ENCODE assay signal across 12 cellular contexts in genomic region chr1:231139125-231139649, GRCh38. TPM values are rescaled to one million over a fixed set of nuclear protein-coding genes. Genes with fewer than 3 reads are reported as not detected.
DNase-seq lines count a peak whose midpoint lies in the region; ATAC-seq, FAIRE-seq and TF ChIP-seq lines count a peak whose summit lies in the region.
"Had no signal": no experiment of that assay in that cellular context is flagged by ENCODE, and none has a peak within 500 bp of the region (broad histone marks: within the 10 kb centered on the region; RNA-seq: fewer than 3 reads in every experiment).

No MANE protein-coding gene starts in this region.

- no peaks in the 10 kb centered on the region for H3K36me3 ChIP-seq in kidney (ENCODE audit: control insufficient read depth in 1 of 2, insufficient read depth in 2 of 2, low read length in 2 of 2)
- H3K36me3 ChIP-seq: thyroid gland had no signal

- H3K9me3 ChIP-seq in kidney (ENCODE audit: control insufficient read depth in 1 of 2, low read length in 2 of 2) = no peaks in the 10 kb centered on the region
- H3K9me3 ChIP-seq: thyroid gland had no signal

- no peak for TF ChIP-seq CTCF in fibroblast of pulmonary artery (IDR thresholded peaks at IDR 0.05; ENCODE audit: low read length, missing control alignments)
- no peak for TF ChIP-seq CTCF in kidney (IDR thresholded peaks at IDR 0.05; ENCODE audit: borderline replicate concordance, extremely low read depth, insufficient read depth)

- FAIRE-seq in kidney (lab: Jason Lieb, UNC) = no peak

- peak overlapping the region; percentile 0 for H3K27ac Mint-ChIP-seq in activated naive CD8-positive, alpha-beta T cell treated with anti-CD3 and anti-CD28 coated beads, Interleukin-2, amount 50 U/mL, for 24 hours
- H3K27ac Mint-ChIP-seq in activated naive CD8-positive, alpha-beta T cell treated with anti-CD3 and anti-CD28 coated beads for 36 hours = no peak overlapping the region
- H3K27ac Mint-ChIP-seq: nephron had no signal

- ATAC-seq in activated naive CD8-positive, alpha-beta T cell treated with anti-CD3 and anti-CD28 coated beads, Interleukin-2, amount 50 U/mL, for 24 hours = no peak
- ATAC-seq in HG02759 (IDR thresholded peaks at IDR 0.05; ENCODE audit: unreplicated experiment) = no peak

- no peak for DNase-seq in activated naive CD8-positive, alpha-beta T cell treated with anti-CD3 and anti-CD28 coated beads, Interleukin-2, amount 50 U/mL, for 24 hours
- no peak for DNase-seq in activated naive CD8-positive, alpha-beta T cell treated with anti-CD3 and anti-CD28 coated beads for 36 hours
- DNase-seq in SK-MEL-5 (ENCODE audit: low read depth, low spot score) = peak; percentile 83
- DNase-seq in fibroblast of pulmonary artery (ENCODE audit: low read depth) = peak; percentile 90
- DNase-seq in smooth muscle cell of the brain vasculature (ENCODE audit: low read depth, low spot score) = peak; percentile 37
- DNase-seq in kidney = no peak
- no peak for DNase-seq in stimulated activated CD4-positive, alpha-beta T cell treated with anti-CD3 and anti-CD28 coated beads, Interleukin-4, amount 100 ng/mL, for 4 hours
- DNase-seq: NCI-H2171 treated with DMSO at 0.1 percent for 48 hours, thyroid gland had no signal

- H3K36me3 Mint-ChIP-seq in activated naive CD8-positive, alpha-beta T cell treated with anti-CD3 and anti-CD28 coated beads, Interleukin-2, amount 50 U/mL, for 24 hours (ENCODE audit: low read depth) = no peaks in the 10 kb centered on the region
- peaks cover 2% of the 10 kb centered on the region for H3K36me3 Mint-ChIP-seq in activated naive CD8-positive, alpha-beta T cell treated with anti-CD3 and anti-CD28 coated beads for 36 hours

- no peaks in the 10 kb centered on the region for H3K9me3 Mint-ChIP-seq in activated naive CD8-positive, alpha-beta T cell treated with anti-CD3 and anti-CD28 coated beads, Interleukin-2, amount 50 U/mL, for 24 hours
- peaks cover 4% of the 10 kb centered on the region for H3K9me3 Mint-ChIP-seq in activated naive CD8-positive, alpha-beta T cell treated with anti-CD3 and anti-CD28 coated beads for 36 hours
- H3K9me3 Mint-ChIP-seq: central memory CD8-positive, alpha-beta T cell had no signal

- H3K4me1 Mint-ChIP-seq in activated naive CD8-positive, alpha-beta T cell treated with anti-CD3 and anti-CD28 coated beads, Interleukin-2, amount 50 U/mL, for 24 hours = peaks cover 6% of the 10 kb centered on the region
- peaks cover 6% of the 10 kb centered on the region for H3K4me1 Mint-ChIP-seq in activated naive CD8-positive, alpha-beta T cell treated with anti-CD3 and anti-CD28 coated beads for 36 hours
- H3K4me1 Mint-ChIP-seq: central memory CD8-positive, alpha-beta T cell; nephron had no signal

- intact Hi-C loops in kidney (cut with DNase I) = no loop called here

- H3K4me3 Mint-ChIP-seq in activated naive CD8-positive, alpha-beta T cell treated with anti-CD3 and anti-CD28 coated beads, Interleukin-2, amount 50 U/mL, for 24 hours = no peak overlapping the region
- H3K4me3 Mint-ChIP-seq in activated naive CD8-positive, alpha-beta T cell treated with anti-CD3 and anti-CD28 coated beads for 36 hours = no peak overlapping the region
- H3K4me3 Mint-ChIP-seq: central memory CD8-positive, alpha-beta T cell; nephron had no signal

- H3K9ac ChIP-seq in kidney (ENCODE audit: low read length in 2 of 2) = no peak overlapping the region

- H3K27ac ChIP-seq in kidney (ENCODE audit: low read depth in 2 of 2, low read length in 2 of 2) = no peak overlapping the region
- H3K27ac ChIP-seq: thyroid gland had no signal

- peaks cover 0 to 8% of the 10 kb centered on the region in 2 donors for H3K4me1 ChIP-seq in kidney (ENCODE audit: control insufficient read depth in 1 of 2, insufficient read depth in 1 of 2, low read depth in 1 of 2, low read length in 2 of 2)

- in situ Hi-C loops in SK-MEL-5 (cut with HindIII; ENCODE audit: low pct_unique_long_range_greater_than_20kb, low sequenced_read_pairs) = no loop called here

- H3K4me3 ChIP-seq in fibroblast of pulmonary artery (replicated peaks; ENCODE audit: low read depth, low read length) (no peak overlapping the region), kidney (ENCODE audit: low read length in 2 of 2) (no peak overlapping the region)
- H3K4me3 ChIP-seq: thyroid gland had no signal

- H3K27me3 Mint-ChIP-seq in activated naive CD8-positive, alpha-beta T cell treated with anti-CD3 and anti-CD28 coated beads, Interleukin-2, amount 50 U/mL, for 24 hours = peaks cover 22% of the 10 kb centered on the region
- H3K27me3 Mint-ChIP-seq in activated naive CD8-positive, alpha-beta T cell treated with anti-CD3 and anti-CD28 coated beads for 36 hours = peaks cover 32% of the 10 kb centered on the region

RNA-seq across cellular contexts. Expression of gene TRIM67, which starts 22.7 kb away (rescaled TPM):
- not detected for total RNA-seq in activated naive CD8-positive, alpha-beta T cell treated with anti-CD3 and anti-CD28 coated beads for 36 hours
- 0.03 TPM in 1 of 2 replicates, not detected in the other for total RNA-seq in SK-MEL-5 (2014; rRNA removed; shearing (Covaris generic))
- 0.11 TPM in 1 of 2 replicates, not detected in the other for polyA plus RNA-seq in SK-MEL-5 (2015; cell fraction: cytosol; rRNA removed)
- polyA plus RNA-seq in SK-MEL-5 (2015; cell fraction: nucleus; rRNA removed) = 0.32 and 0.34 TPM in 2 replicates
- not detected for total RNA-seq in kidney
- 0.04 TPM for polyA plus RNA-seq in kidney (ENCODE audit: insufficient read depth, low read depth, low replicate concordance)
- total RNA-seq: thyroid gland had no signal

Comparison
In these comparisons a context has a peak if more than half of its experiments do, and no peak if none do; other contexts are left out.
1. DNase-seq: peak in SK-MEL-5 (single experiment), fibroblast of pulmonary artery (single experiment) and smooth muscle cell of the brain vasculature (single experiment); none in activated naive CD8-positive, alpha-beta T cell treated with anti-CD3 and anti-CD28 coated beads, Interleukin-2, amount 50 U/mL, for 24 hours (single experiment), activated naive CD8-positive, alpha-beta T cell treated with anti-CD3 and anti-CD28 coated beads for 36 hours (single experiment), kidney (single experiment) and stimulated activated CD4-positive, alpha-beta T cell treated with anti-CD3 and anti-CD28 coated beads, Interleukin-4, amount 100 ng/mL, for 4 hours (0 of 2).